3 cellular contexts compared by ENCODE assay signal in genomic region chr19:32696771-32697170, GRCh38. TPM values are rescaled to one million over a fixed set of nuclear protein-coding genes. Genes with fewer than 3 reads are reported as not detected.
"Had no signal": no experiment of that assay in that cellular context is flagged by ENCODE, and none has a peak within 500 bp of the region (broad histone marks: within the 10 kb centered on the region; RNA-seq: fewer than 3 reads in every experiment).

No MANE protein-coding gene starts in this region.

RNA-seq across cellular contexts. Expression of gene RGS9BP, which starts 21.1 kb away (rescaled TPM):
- total RNA-seq: endodermal cell had no signal
- polyA plus RNA-seq: endothelial cell of umbilical vein had no signal

RNA-seq across cellular contexts. Expression of gene TDRD12, which starts 22.8 kb away (rescaled TPM):
- total RNA-seq: lower lobe of right lung had no signal
